Comparison of ENCODE assay signal across 20 cellular contexts in the genomic region with DNA sequence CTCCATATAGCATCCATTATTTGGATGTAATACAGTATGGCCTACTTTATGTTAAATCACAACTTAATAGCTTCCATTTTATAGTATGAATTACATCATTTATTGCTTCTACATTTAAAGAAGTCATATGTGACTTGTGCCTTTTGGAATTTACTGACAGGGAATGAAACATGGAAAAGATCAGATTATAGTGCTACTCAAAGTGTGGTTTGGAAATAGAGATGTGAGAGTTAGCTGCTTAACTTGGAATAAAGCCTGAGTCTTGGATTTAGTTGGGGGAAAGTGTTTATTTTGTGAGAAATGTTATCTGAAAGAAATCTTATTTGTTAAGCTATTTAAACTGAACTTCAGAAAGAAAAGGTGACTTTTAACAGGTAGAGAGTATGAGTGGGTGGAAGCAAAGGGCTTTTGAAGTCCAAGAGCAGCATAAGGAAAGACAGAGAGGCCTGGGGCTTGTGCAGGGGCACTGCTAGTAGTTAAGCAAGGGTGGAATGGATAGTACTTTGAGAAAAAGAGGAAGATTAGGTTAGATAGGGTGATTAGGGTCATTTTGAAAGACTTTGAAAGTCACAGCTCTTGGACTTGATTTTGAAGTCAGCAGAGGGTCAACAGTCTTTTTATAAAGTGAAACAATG.
DNase-seq lines count a peak whose midpoint lies in the region; ATAC-seq and TF ChIP-seq lines count a peak whose summit lies in the region.
"Had no signal": no experiment of that assay in that cellular context is flagged by ENCODE, and none has a peak within 500 bp of the region (broad histone marks: within the 10 kb centered on the region; RNA-seq: fewer than 3 reads in every experiment).

No MANE protein-coding gene starts in this region.

- H3K4me1 Mint-ChIP-seq in CD4-positive, CD25-positive, alpha-beta regulatory T cell, result peaks cover 27 to 58% (median 40%) of the 10 kb centered on the region in 4 donors

- CTCF ChIA-PET in HEK293T (lab: Yijun Ruan, JAX), result interaction anchor here (0.9 kb wide), 1 partner anchor 29 kb away, joined by 3 read pairs; no protein-coding TSS in a partner anchor

- no peaks in the 10 kb centered on the region for H3K27me3 Mint-ChIP-seq in CD4-positive, CD25-positive, alpha-beta regulatory T cell
- H3K27me3 Mint-ChIP-seq: activated CD8-positive, alpha-beta T cell treated with anti-CD3 and anti-CD28 coated beads for 36 hours; CD4-positive, alpha-beta memory T cell; naive thymus-derived CD8-positive, alpha-beta T cell; stimulated activated naive B cell treated with anti-CD40 and anti-IgM and Interleukin-4, amounts not matched to agents 10 μg/mL and 1 μg/mL and 100 μg/mL, for 72 hours had no signal

- H3K4me3 ChIP-seq in CD4-positive, CD25-positive, alpha-beta regulatory T cell (ENCODE audit: low read depth, low read length), result no peak overlapping the region
- no peak overlapping the region for H3K4me3 ChIP-seq in right cardiac atrium (ENCODE audit: low read length)
- H3K4me3 ChIP-seq: gastrocnemius medialis, psoas muscle had no signal

- intact Hi-C loops in right cardiac atrium (cut with DNase I), result no loop called here

- H3K27ac ChIP-seq in CD4-positive, CD25-positive, alpha-beta regulatory T cell (ENCODE audit: insufficient read depth, low read length, poor library complexity, severe bottlenecking), result no peak overlapping the region
- H3K27ac ChIP-seq in right cardiac atrium (ENCODE audit: low read length), result no peak overlapping the region
- H3K27ac ChIP-seq: gastrocnemius medialis, psoas muscle, VCaP had no signal

- no peaks in the 10 kb centered on the region for H3K27me3 ChIP-seq in CD4-positive, CD25-positive, alpha-beta regulatory T cell (ENCODE audit: control insufficient read depth, insufficient read depth, low read length)
- H3K27me3 ChIP-seq in right cardiac atrium (ENCODE audit: control insufficient read depth, insufficient read depth), result no peaks in the 10 kb centered on the region
- H3K27me3 ChIP-seq: gastrocnemius medialis had no signal

- no peak for ATAC-seq in CD4-positive, CD25-positive, alpha-beta regulatory T cell (ENCODE audit: low read depth in 2 of 2)
- ATAC-seq in left lobe of liver (peak; percentile 37), right cardiac atrium (no peak), GM21737 (IDR thresholded peaks at IDR 0.05; ENCODE audit: unreplicated experiment) (no peak), GM19397 (IDR thresholded peaks at IDR 0.05; ENCODE audit: unreplicated experiment) (no peak)
- ATAC-seq: activated CD8-positive, alpha-beta T cell treated with anti-CD3 and anti-CD28 coated beads for 36 hours; gastrocnemius medialis; naive thymus-derived CD8-positive, alpha-beta T cell; psoas muscle; stimulated activated naive B cell treated with anti-CD40 and anti-IgM and Interleukin-4, amounts not matched to agents 10 μg/mL and 1 μg/mL and 100 μg/mL, for 72 hours had no signal

- POLR2A ChIA-PET in HEK293T (lab: Yijun Ruan, JAX), result no interaction called here

- no peaks in the 10 kb centered on the region for H3K36me3 Mint-ChIP-seq in CD4-positive, CD25-positive, alpha-beta regulatory T cell

- peak overlapping the region; percentile 2 to 20 (median 18) for H3K27ac Mint-ChIP-seq in CD4-positive, CD25-positive, alpha-beta regulatory T cell
- H3K27ac Mint-ChIP-seq: activated CD8-positive, alpha-beta T cell treated with anti-CD3 and anti-CD28 coated beads for 36 hours; activated T-helper 1 cell treated with anti-CD3 and anti-CD28 coated beads, Interleukin-12 subunit alpha, Interleukin-12 subunit beta, Interleukin-2, Interleukin-4 antibody, amounts not matched to agents 30 ng/mL and 10 ng/mL and 1 ng/mL, durations not matched to agents 14 hours and 24 hours and 36 hours; stimulated activated naive B cell treated with anti-CD40 and anti-IgM and Interleukin-4, amounts not matched to agents 10 μg/mL and 1 μg/mL and 100 μg/mL, for 72 hours had no signal

- peaks cover 0 to 1% (median 0%) of the 10 kb centered on the region in 7 donors for H3K9me3 Mint-ChIP-seq in CD4-positive, CD25-positive, alpha-beta regulatory T cell

- no peak for DNase-seq in CD4-positive, CD25-positive, alpha-beta regulatory T cell
- DNase-seq in HEK293T (ENCODE audit: extremely low spot score) (no peak), SKM-1 treated with dmso at 0.1 percent for 144 hours (lab: John Stamatoyannopoulos, UW; ENCODE audit: unreplicated experiment) (peak; percentile 62), left lobe of liver (ENCODE audit: low spot score) (no peak), right cardiac atrium (no peak), DMS 273 treated with DMSO at 0.1 percent for 48 hours (lab: John Stamatoyannopoulos, UW) (no peak)
- DNase-seq: ACHN; activated CD8-positive, alpha-beta T cell treated with anti-CD3 and anti-CD28 coated beads for 36 hours; CD4-positive, alpha-beta memory T cell; gastrocnemius medialis; naive thymus-derived CD8-positive, alpha-beta T cell; NCI-H1930; NCI-H510A; psoas muscle; SK-N-SH; stimulated activated naive B cell treated with anti-CD40 and anti-IgM and Interleukin-4, amounts not matched to agents 10 μg/mL and 1 μg/mL and 100 μg/mL, for 72 hours had no signal

- H3K4me3 Mint-ChIP-seq in CD4-positive, CD25-positive, alpha-beta regulatory T cell, result peak overlapping the region in 2 of 4 donors; percentile 1
- H3K4me3 Mint-ChIP-seq: activated CD8-positive, alpha-beta T cell treated with anti-CD3 and anti-CD28 coated beads for 36 hours; activated T-helper 1 cell treated with anti-CD3 and anti-CD28 coated beads, Interleukin-12 subunit alpha, Interleukin-12 subunit beta, Interleukin-2, Interleukin-4 antibody, amounts not matched to agents 30 ng/mL and 10 ng/mL and 1 ng/mL, durations not matched to agents 14 hours and 24 hours and 36 hours; CD4-positive, alpha-beta memory T cell; stimulated activated naive B cell treated with anti-CD40 and anti-IgM and Interleukin-4, amounts not matched to agents 10 μg/mL and 1 μg/mL and 100 μg/mL, for 72 hours had no signal

- peaks cover 23% of the 10 kb centered on the region for H3K4me1 ChIP-seq in CD4-positive, CD25-positive, alpha-beta regulatory T cell (ENCODE audit: control insufficient read depth, insufficient read depth, low read length, poor library complexity, severe bottlenecking)
- peaks cover 6% of the 10 kb centered on the region for H3K4me1 ChIP-seq in right cardiac atrium (ENCODE audit: control insufficient read depth, insufficient read depth, low read length)

- no peaks in the 10 kb centered on the region for H3K9me3 ChIP-seq in CD4-positive, CD25-positive, alpha-beta regulatory T cell (ENCODE audit: control insufficient read depth in 2 of 2, low read length in 2 of 2)
- H3K9me3 ChIP-seq in right cardiac atrium (ENCODE audit: control insufficient read depth, low read length), result no peaks in the 10 kb centered on the region
- H3K9me3 ChIP-seq: gastrocnemius medialis, psoas muscle had no signal

- H3K36me3 ChIP-seq in CD4-positive, CD25-positive, alpha-beta regulatory T cell (ENCODE audit: control insufficient read depth, insufficient read depth, low read length), result no peaks in the 10 kb centered on the region
- H3K36me3 ChIP-seq: gastrocnemius medialis had no signal

TF ChIP-seq in HEK293T, 16 proteins besides CTCF, POLR2A, EP300 and RAD21:
- peak; percentile 37; the same call in 1 of the 2 replicates for TF ChIP-seq PKNOX1 (IDR thresholded peaks at IDR 0.05)
- TF ChIP-seq TARDBP (IDR thresholded peaks at IDR 0.05), result no peak
TF ChIP-seq in HEK293T: peak in this region for 1.
